8 cellular contexts compared by ENCODE assay signal in the genomic region with DNA sequence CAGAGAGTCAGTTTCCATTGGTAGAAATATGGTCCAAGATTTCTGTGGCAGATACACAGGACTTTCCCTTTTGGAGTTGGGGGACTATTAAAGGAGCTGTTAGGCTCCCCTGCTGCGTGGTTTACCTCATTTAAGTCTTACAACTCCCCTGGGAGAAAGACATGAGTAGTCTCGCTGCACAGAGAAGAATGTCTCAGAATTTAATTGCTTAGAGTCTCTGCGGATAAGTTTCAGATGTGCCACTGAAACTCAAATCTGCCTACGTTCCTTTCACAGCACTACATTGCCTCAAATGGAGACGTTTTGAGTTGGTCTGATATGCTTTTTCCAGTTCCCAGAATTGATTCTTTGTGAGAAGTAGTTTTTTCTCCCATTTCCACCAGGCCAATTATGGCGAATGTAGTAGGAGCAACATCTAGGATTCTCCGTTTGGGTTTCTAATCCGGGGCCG. TPM values are rescaled to one million over a fixed set of nuclear protein-coding genes. Genes with fewer than 3 reads are reported as not detected.
DNase-seq lines count a peak whose midpoint lies in the region; ATAC-seq, FAIRE-seq and TF ChIP-seq lines count a peak whose summit lies in the region.

No MANE protein-coding gene starts in this region.

- TF ChIP-seq POLR2A in H54 (IDR thresholded peaks at IDR 0.05; ENCODE audit: low read depth, low read length), result no peak

- H3K9me3 Mint-ChIP-seq in activated T-cell treated with anti-CD3 and anti-CD28 coated beads, Interleukin-2, amount 50 U/mL, for 4 hours, result no peaks in the 10 kb centered on the region
- H3K9me3 Mint-ChIP-seq in activated T-helper 17 cell treated with anti-CD3 and anti-CD28 coated beads, Interleukin-2, amount 50 U/mL, for 72 hours, result no peaks in the 10 kb centered on the region
- H3K9me3 Mint-ChIP-seq in natural killer cell treated with Interleukin-12 subunit alpha and Interleukin-12 subunit beta and Interleukin-15 and Interleukin-18, amount 100 ng/mL, for 72 hours, result no peaks in the 10 kb centered on the region

- peak; percentile 8 to 11 for ATAC-seq in activated T-cell treated with anti-CD3 and anti-CD28 coated beads, Interleukin-2, amount 50 U/mL, for 4 hours
- peak; percentile 43 for ATAC-seq in HG02973 (IDR thresholded peaks at IDR 0.05; ENCODE audit: unreplicated experiment)
- ATAC-seq in activated T-helper 17 cell treated with anti-CD3 and anti-CD28 coated beads, Interleukin-2, amount 50 U/mL, for 72 hours (replicated peaks), result peak; percentile 61
- no peak for ATAC-seq in natural killer cell treated with Interleukin-12 subunit alpha and Interleukin-12 subunit beta and Interleukin-15 and Interleukin-18, amount 100 ng/mL, for 72 hours
- ATAC-seq in esophagus mucosa, result no peak

- H3K4me1 Mint-ChIP-seq in activated T-cell treated with anti-CD3 and anti-CD28 coated beads, Interleukin-2, amount 50 U/mL, for 4 hours (ENCODE audit: low read depth), result peaks cover 7% of the 10 kb centered on the region
- no peaks in the 10 kb centered on the region for H3K4me1 Mint-ChIP-seq in activated T-helper 17 cell treated with anti-CD3 and anti-CD28 coated beads, Interleukin-2, amount 50 U/mL, for 72 hours
- H3K4me1 Mint-ChIP-seq in natural killer cell treated with Interleukin-12 subunit alpha and Interleukin-12 subunit beta and Interleukin-15 and Interleukin-18, amount 100 ng/mL, for 72 hours (ENCODE audit: low read depth in 2 of 2), result peaks cover 0 to 4% of the 10 kb centered on the region in 2 donors

- no peak for FAIRE-seq in H54 (lab: Jason Lieb, UNC)

- DNase-seq in activated T-cell treated with anti-CD3 and anti-CD28 coated beads, Interleukin-2, amount 50 U/mL, for 4 hours, result no peak
- no peak for DNase-seq in activated T-cell treated with anti-CD3 and anti-CD28 coated beads, Interleukin-2, amount 50 U/mL, for 48 hours
- no peak for DNase-seq in natural killer cell treated with Interleukin-12 subunit alpha and Interleukin-12 subunit beta and Interleukin-15 and Interleukin-18, amount 100 ng/mL, for 72 hours (ENCODE audit: low spot score)
- no peak for DNase-seq in H54 (ENCODE audit: insufficient read length, low spot score)
- no peak for DNase-seq in stimulated activated naive CD4-positive, alpha-beta T cell treated with Interleukin-2 at 50 U/mL for 16 hours (lab: John Stamatoyannopoulos, UW)

- no peaks in the 10 kb centered on the region for H3K36me3 Mint-ChIP-seq in activated T-cell treated with anti-CD3 and anti-CD28 coated beads, Interleukin-2, amount 50 U/mL, for 4 hours (ENCODE audit: insufficient read depth)
- no peaks in the 10 kb centered on the region for H3K36me3 Mint-ChIP-seq in activated T-helper 17 cell treated with anti-CD3 and anti-CD28 coated beads, Interleukin-2, amount 50 U/mL, for 72 hours (ENCODE audit: low read depth)
- H3K36me3 Mint-ChIP-seq in natural killer cell treated with Interleukin-12 subunit alpha and Interleukin-12 subunit beta and Interleukin-15 and Interleukin-18, amount 100 ng/mL, for 72 hours, result no peaks in the 10 kb centered on the region

- H3K4me3 Mint-ChIP-seq in activated T-cell treated with anti-CD3 and anti-CD28 coated beads, Interleukin-2, amount 50 U/mL, for 4 hours, result peak overlapping the region; percentile 68
- peak overlapping the region; percentile 67 for H3K4me3 Mint-ChIP-seq in activated T-helper 17 cell treated with anti-CD3 and anti-CD28 coated beads, Interleukin-2, amount 50 U/mL, for 72 hours
- H3K4me3 Mint-ChIP-seq in natural killer cell treated with Interleukin-12 subunit alpha and Interleukin-12 subunit beta and Interleukin-15 and Interleukin-18, amount 100 ng/mL, for 72 hours, result peak overlapping the region; percentile 42

- no peak overlapping the region for H3K27ac Mint-ChIP-seq in activated T-helper 17 cell treated with anti-CD3 and anti-CD28 coated beads, Interleukin-2, amount 50 U/mL, for 72 hours
- H3K27ac Mint-ChIP-seq in natural killer cell treated with Interleukin-12 subunit alpha and Interleukin-12 subunit beta and Interleukin-15 and Interleukin-18, amount 100 ng/mL, for 72 hours, result no peak overlapping the region

- peaks cover 52% of the 10 kb centered on the region for H3K27me3 Mint-ChIP-seq in activated T-cell treated with anti-CD3 and anti-CD28 coated beads, Interleukin-2, amount 50 U/mL, for 4 hours (ENCODE audit: low read depth)
- H3K27me3 Mint-ChIP-seq in activated T-helper 17 cell treated with anti-CD3 and anti-CD28 coated beads, Interleukin-2, amount 50 U/mL, for 72 hours, result peaks cover 52% of the 10 kb centered on the region
- peaks cover 37 to 55% of the 10 kb centered on the region in 2 donors for H3K27me3 Mint-ChIP-seq in natural killer cell treated with Interleukin-12 subunit alpha and Interleukin-12 subunit beta and Interleukin-15 and Interleukin-18, amount 100 ng/mL, for 72 hours

RNA-seq across cellular contexts. Expression of gene SLC35F1, which starts 0.6 kb away (rescaled TPM):
- total RNA-seq in activated T-cell treated with anti-CD3 and anti-CD28 coated beads, Interleukin-2, amount 50 U/mL, for 4 hours, result under 1 TPM; 0.13 to 0.27 (median 0.21) TPM
- under 1 TPM; 0.04 to 0.16 TPM for total RNA-seq in activated T-helper 17 cell treated with anti-CD3 and anti-CD28 coated beads, Interleukin-2, amount 50 U/mL, for 72 hours
- total RNA-seq in natural killer cell treated with Interleukin-12 subunit alpha and Interleukin-12 subunit beta and Interleukin-15 and Interleukin-18, amount 100 ng/mL, for 72 hours, result not detected
- not detected for total RNA-seq in esophagus mucosa

Comparison
In these comparisons a context has a peak if more than half of its experiments do, and no peak if none do; other contexts are left out.
1. ATAC-seq: peak in activated T-cell treated with anti-CD3 and anti-CD28 coated beads, Interleukin-2, amount 50 U/mL, for 4 hours (2 of 2), HG02973 (single experiment) and activated T-helper 17 cell treated with anti-CD3 and anti-CD28 coated beads, Interleukin-2, amount 50 U/mL, for 72 hours (single experiment); none in natural killer cell treated with Interleukin-12 subunit alpha and Interleukin-12 subunit beta and Interleukin-15 and Interleukin-18, amount 100 ng/mL, for 72 hours (0 of 2) and esophagus mucosa (single experiment).
2. Peak in every context shown above with its lines, with median percentiles within 50 percentile points of each other: H3K4me3 Mint-ChIP-seq.